8 cellular contexts compared by ENCODE assay signal in genomic region chr9:35826071-35826701, GRCh38. TPM values are rescaled to one million over a fixed set of nuclear protein-coding genes. Genes with fewer than 3 reads are reported as not detected.
A peak's percentile ranks its signal among the peaks of the same experiment; 100 is the strongest.
DNase-seq lines count a peak whose midpoint lies in the region; ATAC-seq and TF ChIP-seq lines count a peak whose summit lies in the region.

No MANE protein-coding gene starts in this region.

- TF ChIP-seq CTCF in endothelial cell (IDR thresholded peaks at IDR 0.05; ENCODE audit: unreplicated experiment), result peak; percentile 75

- peak; percentile 29 for DNase-seq in activated CD4-positive, alpha-beta T cell treated with anti-CD3 and anti-CD28 coated beads for 48 hours
- no peak for DNase-seq in activated CD4-positive, alpha-beta T cell treated with anti-CD3 and anti-CD28 coated beads for 1 hour
- DNase-seq in H7 (peak; percentile 73), NCI-H1092 treated with DMSO at 0.1 percent for 48 hours (lab: John Stamatoyannopoulos, UW) (peak; percentile 73), T-helper 17 cell (no peak), endothelial cell (ENCODE audit: low spot score) (peak; percentile 48), midbrain (lab: John Stamatoyannopoulos, UW) (peak; percentile 53)

- H3K36me3 Mint-ChIP-seq in T-helper 17 cell (ENCODE audit: low read depth), result no peaks in the 10 kb centered on the region
- H3K36me3 Mint-ChIP-seq in endothelial cell (ENCODE audit: low read depth, unreplicated experiment), result peaks cover 3% of the 10 kb centered on the region

- no peaks in the 10 kb centered on the region for H3K36me3 ChIP-seq in H7 (replicated peaks; ENCODE audit: control insufficient read depth, insufficient read depth, low read length)

- H3K9me3 ChIP-seq in T-helper 17 cell (ENCODE audit: control insufficient read depth, low read length, poor library complexity, severe bottlenecking), result no peaks in the 10 kb centered on the region

- peak; percentile 44 for ATAC-seq in T-helper 17 cell
- no peak for ATAC-seq in GM21786 (IDR thresholded peaks at IDR 0.05; ENCODE audit: unreplicated experiment)

- peak overlapping the region; percentile 25 for H3K4me3 Mint-ChIP-seq in T-helper 17 cell
- H3K4me3 Mint-ChIP-seq in endothelial cell (ENCODE audit: unreplicated experiment), result peak overlapping the region; percentile 53

- H3K4me1 Mint-ChIP-seq in T-helper 17 cell, result peaks cover 38% of the 10 kb centered on the region
- peaks cover 23% of the 10 kb centered on the region for H3K4me1 Mint-ChIP-seq in endothelial cell (ENCODE audit: unreplicated experiment)

- no peaks in the 10 kb centered on the region; the same call in 1 of the 2 replicates for H3K27me3 ChIP-seq in H7 (ENCODE audit: control insufficient read depth, insufficient read depth, low read length)

- H3K9me3 Mint-ChIP-seq in endothelial cell (ENCODE audit: unreplicated experiment), result no peaks in the 10 kb centered on the region

- H3K27me3 Mint-ChIP-seq in T-helper 17 cell (no peaks in the 10 kb centered on the region), endothelial cell (ENCODE audit: unreplicated experiment) (peaks cover 14% of the 10 kb centered on the region)

- H3K4me3 ChIP-seq in H7 (ENCODE audit: insufficient read depth, low read depth, low read length), result no peak overlapping the region

- H3K27ac Mint-ChIP-seq in T-helper 17 cell (peak overlapping the region; percentile 49), endothelial cell (ENCODE audit: unreplicated experiment) (no peak overlapping the region)

RNA-seq across cellular contexts. Expression of gene FAM221B, which starts 2.3 kb away (rescaled TPM):
- not detected in 2 replicates for total RNA-seq in H7 (2014; rRNA removed; shearing (Covaris generic))
- total RNA-seq in T-helper 17 cell (not detected), endothelial cell (ENCODE audit: unreplicated experiment) (not detected)

RNA-seq across cellular contexts. Expression of gene TMEM8B, which starts 2.8 kb away (rescaled TPM):
- 2.0 and 3.1 TPM in 2 replicates for total RNA-seq in H7 (2014; rRNA removed; shearing (Covaris generic))
- 1 to 10 TPM; 4.5 to 7.1 TPM for total RNA-seq in T-helper 17 cell
- total RNA-seq in endothelial cell (ENCODE audit: unreplicated experiment), result 9.0 TPM

RNA-seq across cellular contexts. Expression of gene HINT2, which starts 11.3 kb away (rescaled TPM):
- total RNA-seq in H7 (2014; rRNA removed; shearing (Covaris generic)), result 46.9 and 53.8 TPM in 2 replicates
- total RNA-seq in T-helper 17 cell (10 to 100 TPM; 15.0 to 20.5 TPM), endothelial cell (ENCODE audit: unreplicated experiment) (43.3 TPM)

RNA-seq across cellular contexts. Expression of gene SPAG8, which starts 14.1 kb away (rescaled TPM):
- total RNA-seq in H7 (2014; rRNA removed; shearing (Covaris generic)), result 0.15 and 0.55 TPM in 2 replicates
- under 1 TPM; 0.81 to 0.97 TPM for total RNA-seq in T-helper 17 cell
- 0.59 TPM for total RNA-seq in endothelial cell (ENCODE audit: unreplicated experiment)

RNA-seq across cellular contexts. Expression of gene NPR2, which starts 34.8 kb away (rescaled TPM):
- 6.4 and 7.5 TPM in 2 replicates for total RNA-seq in H7 (2014; rRNA removed; shearing (Covaris generic))
- 1 to 10 TPM; 3.8 to 4.0 TPM for total RNA-seq in T-helper 17 cell
- total RNA-seq in endothelial cell (ENCODE audit: unreplicated experiment), result 30.8 TPM

Comparison
In these comparisons a context has a peak if more than half of its experiments do, and no peak if none do; other contexts are left out.
1. DNase-seq: peak in activated CD4-positive, alpha-beta T cell treated with anti-CD3 and anti-CD28 coated beads for 48 hours (single experiment), H7 (single experiment), NCI-H1092 treated with DMSO at 0.1 percent for 48 hours (single experiment), endothelial cell (single experiment) and midbrain (single experiment); none in activated CD4-positive, alpha-beta T cell treated with anti-CD3 and anti-CD28 coated beads for 1 hour (single experiment) and T-helper 17 cell (0 of 3).